ENCODE assay signal across 7 cellular contexts in genomic region chr14:104436047-104436531, GRCh38.
DNase-seq lines count a peak whose midpoint lies in the region; ATAC-seq and TF ChIP-seq lines count a peak whose summit lies in the region.

No MANE protein-coding gene starts in this region.

- H3K27ac ChIP-seq in brain microvascular endothelial cell: no peak overlapping the region
- H3K27ac ChIP-seq in left lung: peak overlapping the region; percentile 56 to 63
- peak overlapping the region; percentile 50 for H3K27ac ChIP-seq in testis

- peak; percentile 4 for DNase-seq in HT-29 (ENCODE audit: low spot score)
- peak; percentile 16 for DNase-seq in brain microvascular endothelial cell
- DNase-seq in left lung: peak; percentile 68 to 82
- DNase-seq in testis: peak; percentile 68
- no peak for DNase-seq in GM19240 (ENCODE audit: insufficient read length, low spot score)
- DNase-seq in stimulated activated CD4-positive, alpha-beta T cell treated with anti-CD3 and anti-CD28 coated beads, Interleukin-2, amount 100 ng/mL, for 48 hours: no peak

- no peak for TF ChIP-seq CTCF in brain microvascular endothelial cell (IDR thresholded peaks at IDR 0.05; ENCODE audit: low read depth, low read length, missing control alignments)
- no peak for TF ChIP-seq CTCF in left lung (IDR thresholded peaks at IDR 0.05)
- TF ChIP-seq CTCF in testis (IDR thresholded peaks at IDR 0.05): no peak

- no peak for TF ChIP-seq POLR2A in testis (IDR thresholded peaks at IDR 0.05)

- no peaks in the 10 kb centered on the region for H3K36me3 ChIP-seq in brain microvascular endothelial cell (replicated peaks)
- no peaks in the 10 kb centered on the region for H3K36me3 ChIP-seq in left lung
- no peaks in the 10 kb centered on the region for H3K36me3 ChIP-seq in testis (ENCODE audit: low read depth, missing control alignments)

- H3K4me3 ChIP-seq in brain microvascular endothelial cell (ENCODE audit: low read depth, low read length) (no peak overlapping the region), left lung (peak overlapping the region; percentile 22 to 26), testis (no peak overlapping the region)

- H3K4me1 ChIP-seq in left lung (peaks cover 9 to 12% of the 10 kb centered on the region in 2 donors), testis (peaks cover 9% of the 10 kb centered on the region)

- 20 to 32% methylated on average over 16 to 18 of the region's 18 CpGs for WGBS in testis, 2 donors

- H3K27me3 ChIP-seq in brain microvascular endothelial cell (replicated peaks) (no peaks in the 10 kb centered on the region), left lung (peaks cover 0 to 3% of the 10 kb centered on the region in 2 donors), testis (no peaks in the 10 kb centered on the region)

- in situ Hi-C loops in brain microvascular endothelial cell (cut with HindIII; ENCODE audit: low pct_ligation_motif_present, low sequenced_read_pairs): no loop called here

- H3K9me3 ChIP-seq in left lung (no peaks in the 10 kb centered on the region), testis (no peaks in the 10 kb centered on the region)

- intact Hi-C loops in left lung (cut with DNase I): no loop called here
- intact Hi-C loops in testis (cut with DNase I; ENCODE audit: low total_unique reads): no loop called here

- ATAC-seq in left lung (peak; percentile 86), GM21737 (IDR thresholded peaks at IDR 0.05; ENCODE audit: unreplicated experiment) (no peak)

Comparison
In these comparisons a context has a peak if more than half of its experiments do, and no peak if none do; other contexts are left out.
1. DNase-seq: peak in HT-29 (single experiment), brain microvascular endothelial cell (single experiment), left lung (2 of 2) and testis (single experiment); none in GM19240 (single experiment) and stimulated activated CD4-positive, alpha-beta T cell treated with anti-CD3 and anti-CD28 coated beads, Interleukin-2, amount 100 ng/mL, for 48 hours (0 of 2).
2. H3K4me3 ChIP-seq: peak in left lung (2 of 2); none in brain microvascular endothelial cell (single experiment) and testis (0 of 2).